ENCODE assay signal across 1 cellular context in genomic region chr2:62489702-62490101, GRCh38.
TF ChIP-seq lines count a peak whose summit lies in the region.

No MANE protein-coding gene starts in this region.

TF ChIP-seq in SK-N-SH, 30 proteins besides CTCF, POLR2A, EP300 and RAD21 (continued from another document):
- TF ChIP-seq REST (IDR thresholded peaks at IDR 0.05; ENCODE audit: low read depth, low read length) (no peak), MEF2A (IDR thresholded peaks at IDR 0.05; ENCODE audit: borderline replicate concordance, low read depth) (no peak), TEAD4 (IDR thresholded peaks at IDR 0.05; ENCODE audit: borderline replicate concordance, insufficient read depth) (no peak), EZH2phosphoT487 (IDR thresholded peaks at IDR 0.05; ENCODE audit: borderline replicate concordance, low read depth) (no peak), MAX (IDR thresholded peaks at IDR 0.05; ENCODE audit: low read depth) (no peak), RXRA (IDR thresholded peaks at IDR 0.05; ENCODE audit: borderline replicate concordance, low read depth) (no peak), FOXJ3 (CRISPR knock-in tag; IDR thresholded peaks at IDR 0.05) (no peak), NFIC (IDR thresholded peaks at IDR 0.05; ENCODE audit: borderline replicate concordance) (no peak), USF2 (IDR thresholded peaks at IDR 0.05; ENCODE audit: borderline replicate concordance, low read depth, low read length) (no peak)
